10 cellular contexts compared by ENCODE assay signal in the genomic region with DNA sequence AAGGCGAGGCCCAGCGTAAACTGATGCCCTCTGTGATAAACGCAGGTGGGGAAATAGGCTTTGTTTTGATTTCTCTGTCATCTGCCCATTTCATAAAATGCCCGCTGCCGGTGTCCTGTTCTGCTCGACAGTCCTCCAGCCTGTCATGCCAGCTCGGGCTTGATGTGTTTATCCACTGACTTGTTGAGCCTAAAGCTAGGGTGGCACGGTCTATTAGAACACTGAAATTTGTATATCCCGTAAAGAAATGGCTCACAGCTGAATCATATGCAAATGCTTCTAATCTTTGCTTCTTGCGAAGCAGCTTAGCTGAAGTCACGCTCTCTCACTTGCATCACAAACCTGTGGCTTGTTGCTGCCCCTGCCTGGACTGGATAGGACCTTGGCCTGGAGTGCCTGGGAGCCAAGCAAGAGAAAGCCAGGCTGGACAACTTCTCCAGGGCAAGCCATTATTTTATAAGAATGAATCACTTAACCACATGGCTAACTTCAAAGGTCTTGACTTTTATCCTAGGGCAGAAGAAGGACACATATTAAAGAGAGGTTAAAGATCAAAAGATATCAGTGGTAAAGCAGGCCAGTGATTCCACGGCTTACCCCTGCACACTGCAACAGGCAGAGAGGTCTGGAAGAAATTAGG. TPM values are rescaled to one million over a fixed set of nuclear protein-coding genes. Genes with fewer than 3 reads are reported as not detected.
A peak's percentile ranks its signal among the peaks of the same experiment; 100 is the strongest.
DNase-seq lines count a peak whose midpoint lies in the region; ATAC-seq and FAIRE-seq lines count a peak whose summit lies in the region.
"Had no signal": no experiment of that assay in that cellular context is flagged by ENCODE, and none has a peak within 500 bp of the region (broad histone marks: within the 10 kb centered on the region; RNA-seq: fewer than 3 reads in every experiment).

No MANE protein-coding gene starts in this region.

- WGBS in small intestine, 3 donors: 25 to 56% (median 32%) methylated on average over 12 of the region's 12 CpGs

- H3K27ac ChIP-seq in small intestine (ENCODE audit: low read depth in 1 of 2, low read length in 1 of 2): peak overlapping the region; percentile 72 to 81

- no peak for FAIRE-seq in small intestine (lab: Jason Lieb, UNC)

- H3K4me3 ChIP-seq in small intestine (ENCODE audit: low read depth in 1 of 2, low read length in 2 of 2): no peak overlapping the region
- H3K4me3 ChIP-seq: BLaER1 treated with 17β-estradiol and CSF1 and Interleukin-3, amounts not matched to agents 10 nM and 100 nM had no signal

- DNase-seq in NCI-H2107 treated with DMSO at 0.1 percent for 48 hours (lab: John Stamatoyannopoulos, UW; ENCODE audit: unreplicated experiment) (peak; percentile 75), NCI-H2107 (lab: John Stamatoyannopoulos, UW) (no peak), RKO (ENCODE audit: low spot score) (peak; percentile 47), fibroblast of the conjunctiva (ENCODE audit: low read depth) (peak; percentile 71), small intestine (peak; percentile 93)
- DNase-seq in stimulated activated CD4-positive, alpha-beta T cell treated with anti-CD3 and anti-CD28 coated beads, Interleukin-4, amount 100 ng/mL, for 4 hours: no peak
- DNase-seq: naive B cell had no signal

- peaks cover 4 to 9% of the 10 kb centered on the region in 2 donors for H3K36me3 ChIP-seq in small intestine (ENCODE audit: control insufficient read depth in 2 of 2, insufficient read depth in 2 of 2, low read length in 2 of 2)
- H3K36me3 ChIP-seq: BLaER1 treated with 17β-estradiol and CSF1 and Interleukin-3, amounts not matched to agents 10 nM and 100 nM had no signal

- no peaks in the 10 kb centered on the region for H3K27me3 ChIP-seq in small intestine (ENCODE audit: control insufficient read depth in 2 of 2, insufficient read depth in 2 of 2, low read length in 2 of 2)
- H3K27me3 ChIP-seq: BLaER1 treated with 17β-estradiol and CSF1 and Interleukin-3, amounts not matched to agents 10 nM and 100 nM had no signal

- peaks cover 10 to 15% of the 10 kb centered on the region in 2 donors for H3K4me1 ChIP-seq in small intestine (ENCODE audit: control insufficient read depth in 2 of 2, insufficient read depth in 1 of 2, low read depth in 1 of 2, low read length in 1 of 2)

- no peaks in the 10 kb centered on the region for H3K9me3 ChIP-seq in small intestine (ENCODE audit: control insufficient read depth, low read depth)
- H3K9me3 ChIP-seq: BLaER1 treated with 17β-estradiol and CSF1 and Interleukin-3, amounts not matched to agents 10 nM and 100 nM had no signal

- no peak for ATAC-seq in GM19455 (IDR thresholded peaks at IDR 0.05; ENCODE audit: unreplicated experiment)
- ATAC-seq in HG03460 (IDR thresholded peaks at IDR 0.05; ENCODE audit: unreplicated experiment): no peak

RNA-seq across cellular contexts. Expression of gene EHF, which starts 33.1 kb away (rescaled TPM):
- polyA plus RNA-seq in small intestine: 10 to 100 TPM in 2 of 3 donors, 1 to 10 TPM in 1; 7.3 to 54.1 (median 39.4) TPM

Comparison
In these comparisons a context has a peak if more than half of its experiments do, and no peak if none do; other contexts are left out.
1. DNase-seq: peak in NCI-H2107 treated with DMSO at 0.1 percent for 48 hours (single experiment), RKO (single experiment), fibroblast of the conjunctiva (single experiment) and small intestine (single experiment); none in NCI-H2107 (single experiment) and stimulated activated CD4-positive, alpha-beta T cell treated with anti-CD3 and anti-CD28 coated beads, Interleukin-4, amount 100 ng/mL, for 4 hours (0 of 2).